In the genomic region with DNA sequence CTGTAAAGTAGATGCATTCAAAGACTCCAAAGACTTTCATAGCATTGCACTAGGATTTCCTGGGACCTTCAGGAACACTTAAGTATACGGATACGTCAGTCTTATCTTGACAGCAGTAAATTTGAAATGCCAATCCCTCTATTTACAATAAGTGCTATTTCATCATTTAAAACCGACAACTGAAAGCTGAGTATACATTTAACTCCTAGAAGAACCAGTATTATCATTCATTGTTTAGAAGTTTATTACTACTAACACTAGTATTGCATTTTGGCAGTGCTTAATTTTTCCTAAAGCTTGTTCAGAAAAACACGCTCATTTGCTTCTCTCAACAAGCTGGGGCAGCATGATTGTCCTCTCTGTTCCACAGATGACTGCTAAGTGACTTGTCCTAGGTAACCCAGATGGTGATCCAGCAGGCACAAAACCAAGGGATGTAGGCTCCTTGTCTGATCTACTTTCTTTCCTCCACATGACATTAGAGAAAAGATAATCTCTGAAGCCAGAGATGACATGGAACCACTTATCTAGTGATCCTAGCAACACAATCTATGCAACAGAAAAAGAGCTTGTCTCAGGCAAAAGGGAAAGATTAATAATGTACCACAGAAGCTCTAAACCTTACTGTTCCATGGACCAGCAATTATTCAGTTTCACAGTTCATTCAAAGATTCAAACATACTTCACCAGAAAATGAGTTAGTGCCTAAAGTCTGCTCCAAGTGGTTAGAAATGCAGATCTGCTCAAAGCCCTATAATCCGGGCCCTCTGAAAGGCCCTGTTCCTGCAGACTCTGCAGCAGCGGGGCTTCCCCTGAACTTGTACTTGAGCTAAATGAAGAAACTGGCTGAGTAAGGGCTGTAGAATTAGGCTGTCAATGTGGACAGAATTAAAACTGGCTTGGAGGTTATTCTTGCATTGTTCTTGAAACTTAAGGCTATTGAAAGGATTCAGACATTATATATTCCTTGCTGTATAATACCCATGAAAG, we compare ENCODE assay signal across 8 cellular contexts. TPM values are rescaled to one million over a fixed set of nuclear protein-coding genes. Genes with fewer than 3 reads are reported as not detected.
DNase-seq lines count a peak whose midpoint lies in the region; ATAC-seq and TF ChIP-seq lines count a peak whose summit lies in the region.

No MANE protein-coding gene starts in this region.

- ATAC-seq in GM21723 (IDR thresholded peaks at IDR 0.05; ENCODE audit: unreplicated experiment), result peak; percentile 43
- ATAC-seq in PC-3, result no peak
- ATAC-seq in HG03571 (IDR thresholded peaks at IDR 0.05; ENCODE audit: unreplicated experiment), result no peak

- no peaks in the 10 kb centered on the region for H3K27me3 Mint-ChIP-seq in nephron (ENCODE audit: low read depth)

- peak overlapping the region; percentile 41; the same call in 1 of the 2 replicates for H3K4me3 ChIP-seq in PC-3 (ENCODE audit: low read length)

- H3K27me3 ChIP-seq in PC-3 (ENCODE audit: low read length), result no peaks in the 10 kb centered on the region

- H3K36me3 Mint-ChIP-seq in nephron (ENCODE audit: low read depth), result no peaks in the 10 kb centered on the region

- in situ Hi-C loops in G401 (cut with HindIII; ENCODE audit: low sequenced_read_pairs), result no loop called here

- H3F3A ChIP-seq in PC-3 (ENCODE audit: low read length, unreplicated experiment), result no peaks in the 10 kb centered on the region

- H3K9me3 Mint-ChIP-seq in nephron, result no peaks in the 10 kb centered on the region

- H3K9me2 ChIP-seq in PC-3 (replicated peaks; ENCODE audit: low read length), result no peaks in the 10 kb centered on the region

- H3K4me1 Mint-ChIP-seq in nephron, result peaks cover 72% of the 10 kb centered on the region

- TF ChIP-seq CTCF in PC-3 (conservative IDR thresholded peaks at IDR 0.05; ENCODE audit: low read depth, low read length), result no peak
- no peak for TF ChIP-seq CTCF in nephron (IDR thresholded peaks at IDR 0.05; ENCODE audit: unreplicated experiment in 3 of 3)

- H3K79me2 ChIP-seq in PC-3 (ENCODE audit: low read length), result peaks cover 83% of the 10 kb centered on the region

- H3K9me3 ChIP-seq in PC-3 (ENCODE audit: low read length), result no peaks in the 10 kb centered on the region

- peak overlapping the region; percentile 68 to 93 (median 92) for H3K27ac Mint-ChIP-seq in nephron

- POLR2A ChIA-PET in PC-3 (lab: Charles Lee; ENCODE audit: unreplicated experiment), result interaction anchor here (0.6 kb wide), 1 partner anchor 413 kb away, joined by 4 read pairs; no protein-coding TSS in a partner anchor

- no peak overlapping the region for H2AFZ ChIP-seq in PC-3 (ENCODE audit: low read length)

- peaks cover 5% of the 10 kb centered on the region; the same call in 1 of the 2 replicates for H3K36me3 ChIP-seq in PC-3 (ENCODE audit: low read depth, low read length)

- no peak overlapping the region for H3K27ac ChIP-seq in PC-3 (ENCODE audit: low read length)

- H3K4me3 Mint-ChIP-seq in nephron, result peak overlapping the region; percentile 70 to 97 (median 93)

- no peak overlapping the region for H3K9ac ChIP-seq in PC-3 (ENCODE audit: low read length)

- CTCF ChIA-PET in PC-3 (lab: Charles Lee), result interaction anchor here (0.6 kb wide), 1 partner anchor 488 kb away, joined by 3 read pairs; no protein-coding TSS in a partner anchor

- BruUV-seq in PC-3 (replicated peaks; lab: Mats Ljungman, UMichigan), result no TSS peak

- DNase-seq in G401 (ENCODE audit: low spot score), result peak; percentile 45
- no peak for DNase-seq in PC-3
- DNase-seq in cerebellar cortex (ENCODE audit: low spot score), result peak; percentile 39
- DNase-seq in NCI-H1694 treated with DMSO at 0.1 percent for 48 hours (lab: John Stamatoyannopoulos, UW), result no peak
- DNase-seq in activated gamma-delta T cell (lab: John Stamatoyannopoulos, UW), result no peak

- no peaks in the 10 kb centered on the region for H4K20me1 ChIP-seq in PC-3 (ENCODE audit: low read length)

- peak overlapping the region; percentile 90 for H3K4me2 ChIP-seq in PC-3 (ENCODE audit: low read length)

- intact Hi-C loops in PC-3 (cut with micrococcal nuclease), result no loop called here

- H3K4me1 ChIP-seq in PC-3 (ENCODE audit: insufficient read depth, low read length), result peaks cover 36% of the 10 kb centered on the region

RNA-seq across cellular contexts. Expression of a gene that starts 5.2 kb away (rescaled TPM):
- total RNA-seq in G401 (2014; rRNA removed; shearing (Covaris generic)), result not detected in 2 replicates
- 10.3 and 10.9 TPM in 2 replicates for total RNA-seq in PC-3 (2014; rRNA removed)

RNA-seq across cellular contexts. Expression of a gene that starts 51.9 kb away (rescaled TPM):
- total RNA-seq in G401 (2014; rRNA removed; shearing (Covaris generic)), result 5.5 and 7.1 TPM in 2 replicates
- 13.5 and 14.5 TPM in 2 replicates for total RNA-seq in PC-3 (2014; rRNA removed)

RNA-seq across cellular contexts. Expression of a gene that starts 52.0 kb away (rescaled TPM):
- 0.24 and 2.6 TPM in 2 replicates for total RNA-seq in G401 (2014; rRNA removed; shearing (Covaris generic))
- total RNA-seq in PC-3 (2014; rRNA removed), result 4.7 and 5.1 TPM in 2 replicates

Comparison
In these comparisons a context has a peak if more than half of its experiments do, and no peak if none do; other contexts are left out.
1. DNase-seq: peak in G401 (single experiment) and cerebellar cortex (single experiment); none in PC-3 (single experiment), NCI-H1694 treated with DMSO at 0.1 percent for 48 hours (single experiment) and activated gamma-delta T cell (single experiment).
2. RNA of a gene that starts 5.2 kb away (total RNA-seq): 10.3 to 10.9 TPM in PC-3; not detected in G401; every median in the first group is over 10 times any median in the second.